ENCODE assay signal across 7 cellular contexts in the genomic region with DNA sequence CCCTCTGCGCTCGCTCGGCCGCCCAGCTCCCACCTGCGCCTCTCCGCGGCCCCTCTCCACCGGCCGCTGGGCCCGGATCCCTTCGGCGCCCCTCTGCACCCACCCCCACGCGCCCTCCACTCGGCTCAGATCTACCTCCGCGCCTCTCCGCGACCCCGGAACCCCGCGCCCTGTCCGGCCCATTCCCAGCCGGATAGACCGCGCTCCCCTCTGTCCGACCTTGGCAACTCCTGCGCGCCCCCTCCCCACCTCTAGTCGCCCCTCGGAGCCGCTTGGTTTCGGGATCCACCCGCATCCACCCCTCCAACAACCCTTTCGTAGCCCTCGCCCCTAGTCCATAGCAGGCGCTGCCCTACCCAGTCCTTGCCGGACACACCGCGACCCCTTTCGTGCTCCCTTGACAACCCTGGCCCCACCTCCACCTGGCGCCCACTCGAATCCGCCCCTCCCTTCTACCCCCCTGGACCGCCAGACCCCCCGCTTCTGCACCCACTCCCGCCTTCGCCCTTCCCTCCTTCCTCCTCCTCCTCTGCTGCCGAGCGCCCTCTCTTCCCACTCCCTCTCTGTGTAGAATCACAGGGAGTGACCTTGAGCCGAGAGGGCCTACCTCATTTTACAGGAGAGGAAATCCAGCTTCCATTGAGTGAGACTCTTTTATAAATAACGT. TPM values are rescaled to one million over a fixed set of nuclear protein-coding genes. Genes with fewer than 3 reads are reported as not detected.
DNase-seq lines count a peak whose midpoint lies in the region; ATAC-seq and TF ChIP-seq lines count a peak whose summit lies in the region.

No MANE protein-coding gene starts in this region.

- H3K9me3 ChIP-seq in lung (ENCODE audit: control insufficient read depth in 2 of 2, insufficient read depth in 1 of 2, low read length in 1 of 2), result no peaks in the 10 kb centered on the region

- H3K4me1 ChIP-seq in lung (ENCODE audit: control insufficient read depth in 2 of 2, insufficient read depth in 2 of 2, low read length in 2 of 2), result peaks cover 3 to 8% of the 10 kb centered on the region in 2 donors

- no peak for DNase-seq in GM06990 (ENCODE audit: extremely low read depth, insufficient read length)
- DNase-seq in SW480 (ENCODE audit: low spot score), result peak; percentile 43
- peak; percentile 12 for DNase-seq in effector CD4-positive, alpha-beta T cell
- DNase-seq in lung (ENCODE audit: low spot score), result peak; percentile 41
- no peak for DNase-seq in NCI-H1105 (lab: John Stamatoyannopoulos, UW)

- H3K36me3 ChIP-seq in GM06990 (ENCODE audit: control insufficient read depth, insufficient read depth, low read length) (no peaks in the 10 kb centered on the region), lung (ENCODE audit: control insufficient read depth in 2 of 2, insufficient read depth in 2 of 2, low read length in 2 of 2) (no peaks in the 10 kb centered on the region)

- ATAC-seq in HG02642 (IDR thresholded peaks at IDR 0.05; ENCODE audit: poor library complexity, unreplicated experiment), result peak; percentile 5
- ATAC-seq in lung (ENCODE audit: insufficient read depth, low FRiP score), result peak; percentile 25

- H3K27me3 ChIP-seq in GM06990 (replicated peaks; ENCODE audit: control insufficient read depth, insufficient read depth, low read length), result no peaks in the 10 kb centered on the region
- no peaks in the 10 kb centered on the region for H3K27me3 ChIP-seq in lung (ENCODE audit: control insufficient read depth, insufficient read depth)

- no peak for TF ChIP-seq CTCF in GM06990 (IDR thresholded peaks at IDR 0.05; ENCODE audit: insufficient read depth, low read length, poor library complexity, severe bottlenecking)
- no peak for TF ChIP-seq CTCF in lung (IDR thresholded peaks at IDR 0.05; ENCODE audit: control extremely low read depth, extremely low read depth)

- 1 to 3% methylated on average over 31 to 52 of the region's 52 CpGs for WGBS in lung, 2 donors

- peak overlapping the region; percentile 95 to 96 for H3K27ac ChIP-seq in lung (ENCODE audit: low read depth in 1 of 2, low read length in 1 of 2)
- H3K27ac ChIP-seq in temporal lobe (ENCODE audit: low read depth, low read length), result peak overlapping the region; percentile 79

- H3K4me3 ChIP-seq in GM06990 (replicated peaks; ENCODE audit: low read depth, low read length), result peak overlapping the region; percentile 87
- H3K4me3 ChIP-seq in lung, result peak overlapping the region; percentile 94

RNA-seq across cellular contexts. Expression of gene AK3, which starts 0.5 kb away (rescaled TPM):
- total RNA-seq in lung (10 to 100 TPM; 38.7 to 62.7 TPM), temporal lobe (31.5 TPM)
- 10 to 100 TPM; 22.4 to 24.9 TPM for polyA plus RNA-seq in lung

RNA-seq across cellular contexts. Expression of gene RCL1, which starts 51.2 kb away (rescaled TPM):
- total RNA-seq in lung (10 to 100 TPM; 27.7 to 62.2 TPM), temporal lobe (17.5 TPM)
- polyA plus RNA-seq in lung, result 10 to 100 TPM; 14.8 to 19.1 TPM

Comparison
In these comparisons a context has a peak if more than half of its experiments do, and no peak if none do; other contexts are left out.
1. DNase-seq: peak in SW480 (single experiment), effector CD4-positive, alpha-beta T cell (single experiment) and lung (single experiment); none in GM06990 (single experiment) and NCI-H1105 (single experiment).